Comparison of ENCODE assay signal across 1 cellular context in the genomic region with DNA sequence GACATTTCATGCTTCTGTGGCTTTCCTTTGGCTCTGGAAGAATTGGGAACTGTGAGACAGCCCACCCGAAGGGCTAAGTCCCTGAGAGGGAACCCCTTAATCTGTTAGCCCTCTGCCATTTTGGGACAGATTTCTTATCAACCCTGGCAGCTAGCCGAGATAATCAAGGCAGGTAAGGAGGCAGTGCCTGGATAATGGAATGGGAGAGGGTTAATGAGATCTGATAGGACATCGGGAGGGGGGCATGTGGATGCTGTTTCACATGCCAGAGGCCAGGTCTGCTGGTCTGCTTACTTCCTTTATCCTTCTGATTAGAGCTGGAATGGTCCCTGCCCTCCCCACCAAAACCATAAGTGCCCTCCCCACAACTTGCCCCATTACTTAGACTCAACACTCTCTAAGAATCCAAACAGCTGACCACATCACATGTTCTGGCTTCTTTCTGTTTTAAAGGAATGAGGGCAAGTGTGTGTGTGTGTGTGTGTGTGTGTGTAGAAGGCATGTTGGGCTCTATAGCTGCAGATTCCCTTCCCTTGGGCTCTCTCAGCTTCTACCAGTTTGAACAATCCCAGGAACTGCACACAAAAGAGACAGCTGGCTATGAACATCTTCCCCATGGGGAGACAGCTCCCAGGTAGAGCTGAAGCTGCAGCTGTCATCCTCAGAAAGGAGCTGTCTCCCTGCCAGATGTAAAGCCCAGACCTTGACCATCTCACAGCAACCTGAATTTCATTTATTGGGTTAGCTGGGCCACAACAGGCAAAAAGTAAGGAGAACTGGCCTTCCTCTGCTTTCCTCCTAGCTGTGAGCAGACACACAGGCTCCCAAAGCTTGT.
TF ChIP-seq lines count a peak whose summit lies in the region.

No MANE protein-coding gene starts in this region.

TF ChIP-seq in H1, 55 proteins besides CTCF, POLR2A, EP300 and RAD21:
- TF ChIP-seq NRF1 (IDR thresholded peaks at IDR 0.05; ENCODE audit: low read depth, low read length) (no peak), ZNF274 (IDR thresholded peaks at IDR 0.05; ENCODE audit: borderline replicate concordance, extremely low read depth, low read length) (no peak), SP1 (IDR thresholded peaks at IDR 0.05; ENCODE audit: low read depth, low read length) (no peak), SRF (IDR thresholded peaks at IDR 0.05; ENCODE audit: low read depth, low read length) (no peak)
